In the genomic region with DNA sequence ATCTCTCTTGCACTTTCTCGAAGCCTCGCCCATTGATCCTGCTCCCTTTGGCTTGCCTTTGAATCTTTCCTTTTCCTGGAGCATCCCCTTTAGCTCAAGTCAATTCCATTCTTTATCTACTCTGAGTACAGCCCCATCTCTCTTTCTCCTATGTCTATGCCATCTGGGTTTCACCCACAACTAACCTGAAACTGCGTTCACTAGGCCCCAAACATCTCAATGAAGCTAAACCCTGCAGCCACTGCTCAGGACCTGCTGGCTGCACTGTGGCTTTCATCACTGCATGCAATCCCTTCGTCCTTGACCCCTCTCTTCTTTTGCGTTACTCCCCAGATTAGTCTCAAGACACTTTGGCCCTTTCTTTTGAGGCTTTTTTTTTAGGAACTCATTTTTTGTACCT, we compare ENCODE assay signal across 22 cellular contexts.
DNase-seq lines count a peak whose midpoint lies in the region; ATAC-seq and TF ChIP-seq lines count a peak whose summit lies in the region.
"Had no signal": no experiment of that assay in that cellular context is flagged by ENCODE, and none has a peak within 500 bp of the region (broad histone marks: within the 10 kb centered on the region; RNA-seq: fewer than 3 reads in every experiment).

No MANE protein-coding gene starts in this region.

- H3K9me3 Mint-ChIP-seq in activated naive CD8-positive, alpha-beta T cell treated with anti-CD3 and anti-CD28 coated beads, Interleukin-2, amount 50 U/mL, for 24 hours: no peaks in the 10 kb centered on the region
- H3K9me3 Mint-ChIP-seq in activated naive CD8-positive, alpha-beta T cell treated with anti-CD3 and anti-CD28 coated beads for 36 hours: no peaks in the 10 kb centered on the region

- DNase-seq in activated CD4-positive, alpha-beta T cell treated with anti-CD3 and anti-CD28 coated beads for 48 hours: peak; percentile 26
- no peak for DNase-seq in activated CD4-positive, alpha-beta T cell treated with anti-CD3 and anti-CD28 coated beads, Interleukin-2, amount 50 U/mL, for 48 hours
- no peak for DNase-seq in activated naive CD8-positive, alpha-beta T cell treated with anti-CD3 and anti-CD28 coated beads, Interleukin-2, amount 50 U/mL, for 24 hours
- DNase-seq in activated naive CD8-positive, alpha-beta T cell treated with anti-CD3 and anti-CD28 coated beads for 36 hours: no peak
- DNase-seq in erythroblast (lab: John Stamatoyannopoulos, UW) (peak; percentile 29 to 35), DMS53 treated with DMSO at 0.1 percent for 48 hours (lab: John Stamatoyannopoulos, UW; ENCODE audit: unreplicated experiment) (no peak), NCI-H1694 (lab: John Stamatoyannopoulos, UW) (no peak)
- DNase-seq: Calu3; CD8-positive, alpha-beta memory T cell; DMS153; GOT3; HCEC 1CT; KBM-7; NCI-H1092 treated with DMSO at 0.1 percent for 48 hours; NCI-H146; NCI-H2081; NCI-H2171; NCI-H345; NCI-H524; NCI-H774; Peyer's patch had no signal

- peak overlapping the region; percentile 74 for H3K27ac Mint-ChIP-seq in activated naive CD8-positive, alpha-beta T cell treated with anti-CD3 and anti-CD28 coated beads, Interleukin-2, amount 50 U/mL, for 24 hours
- no peak overlapping the region for H3K27ac Mint-ChIP-seq in activated naive CD8-positive, alpha-beta T cell treated with anti-CD3 and anti-CD28 coated beads for 36 hours

- no peak for ATAC-seq in activated naive CD8-positive, alpha-beta T cell treated with anti-CD3 and anti-CD28 coated beads, Interleukin-2, amount 50 U/mL, for 24 hours
- ATAC-seq: HepG2 had no signal

- no peaks in the 10 kb centered on the region for H3K36me3 Mint-ChIP-seq in activated naive CD8-positive, alpha-beta T cell treated with anti-CD3 and anti-CD28 coated beads, Interleukin-2, amount 50 U/mL, for 24 hours (ENCODE audit: low read depth)
- no peaks in the 10 kb centered on the region for H3K36me3 Mint-ChIP-seq in activated naive CD8-positive, alpha-beta T cell treated with anti-CD3 and anti-CD28 coated beads for 36 hours
- H3K36me3 Mint-ChIP-seq: CD8-positive, alpha-beta memory T cell had no signal

- no peak overlapping the region for H3K4me3 Mint-ChIP-seq in activated naive CD8-positive, alpha-beta T cell treated with anti-CD3 and anti-CD28 coated beads, Interleukin-2, amount 50 U/mL, for 24 hours
- no peak overlapping the region for H3K4me3 Mint-ChIP-seq in activated naive CD8-positive, alpha-beta T cell treated with anti-CD3 and anti-CD28 coated beads for 36 hours
- H3K4me3 Mint-ChIP-seq: CD8-positive, alpha-beta memory T cell had no signal

- H3K27me3 Mint-ChIP-seq in activated naive CD8-positive, alpha-beta T cell treated with anti-CD3 and anti-CD28 coated beads, Interleukin-2, amount 50 U/mL, for 24 hours: peaks cover 7% of the 10 kb centered on the region
- peaks cover 17% of the 10 kb centered on the region for H3K27me3 Mint-ChIP-seq in activated naive CD8-positive, alpha-beta T cell treated with anti-CD3 and anti-CD28 coated beads for 36 hours

- H3K4me1 Mint-ChIP-seq in activated naive CD8-positive, alpha-beta T cell treated with anti-CD3 and anti-CD28 coated beads, Interleukin-2, amount 50 U/mL, for 24 hours: peaks cover 33% of the 10 kb centered on the region
- H3K4me1 Mint-ChIP-seq in activated naive CD8-positive, alpha-beta T cell treated with anti-CD3 and anti-CD28 coated beads for 36 hours: peaks cover 7% of the 10 kb centered on the region
- H3K4me1 Mint-ChIP-seq: CD8-positive, alpha-beta memory T cell had no signal

- no peak for TF ChIP-seq POLR2A in erythroblast (IDR thresholded peaks at IDR 0.05; ENCODE audit: low read length)

Comparison
In these comparisons a context has a peak if more than half of its experiments do, and no peak if none do; other contexts are left out.
1. DNase-seq: peak in activated CD4-positive, alpha-beta T cell treated with anti-CD3 and anti-CD28 coated beads for 48 hours (single experiment) and erythroblast (2 of 2); none in activated CD4-positive, alpha-beta T cell treated with anti-CD3 and anti-CD28 coated beads, Interleukin-2, amount 50 U/mL, for 48 hours (0 of 2), activated naive CD8-positive, alpha-beta T cell treated with anti-CD3 and anti-CD28 coated beads, Interleukin-2, amount 50 U/mL, for 24 hours (single experiment), activated naive CD8-positive, alpha-beta T cell treated with anti-CD3 and anti-CD28 coated beads for 36 hours (single experiment), DMS53 treated with DMSO at 0.1 percent for 48 hours (single experiment) and NCI-H1694 (single experiment).